ENCODE assay signal across 1 cellular context in the genomic region with DNA sequence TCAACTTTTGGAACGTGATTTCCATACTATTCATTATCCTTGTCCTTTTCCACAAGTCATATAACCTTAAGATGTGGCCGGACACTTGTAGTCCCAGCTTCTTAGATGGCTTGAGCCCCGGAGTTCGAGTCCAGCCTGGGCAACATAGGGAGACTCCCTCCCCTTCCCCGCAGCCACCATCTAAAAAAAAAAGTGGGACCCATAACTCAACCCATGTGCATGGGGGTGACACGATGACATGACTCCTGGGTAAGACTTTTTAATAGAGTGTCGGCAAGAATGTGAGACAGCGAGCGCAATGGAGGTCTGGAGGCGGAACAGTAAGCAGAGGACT.
TF ChIP-seq lines count a peak whose summit lies in the region.

No MANE protein-coding gene starts in this region.

TF ChIP-seq in HepG2, 621 proteins besides CTCF, POLR2A, EP300 and RAD21:
- 0 out of 2 replicates have a peak, but pooled peaks have one; percentile 45 for TF ChIP-seq ARHGAP35 (CRISPR knock-in tag; IDR thresholded peaks at IDR 0.05; ENCODE audit: borderline replicate concordance)
- peak; percentile 9; the same call in 1 of the 2 replicates for TF ChIP-seq NCOR1 (IDR thresholded peaks at IDR 0.05; ENCODE audit: borderline replicate concordance, low read length)
- TF ChIP-seq ZNF749 (CRISPR knock-in tag; IDR thresholded peaks at IDR 0.05; ENCODE audit: borderline replicate concordance): no peak
- no peak for TF ChIP-seq ZKSCAN1 (IDR thresholded peaks at IDR 0.05; ENCODE audit: low read length)
- 0 out of 2 replicates have a peak, but pooled peaks have one; percentile 45 for TF ChIP-seq ZNF121 (CRISPR knock-in tag; IDR thresholded peaks at IDR 0.05)
- no peak for TF ChIP-seq ZNF616 (CRISPR knock-in tag; IDR thresholded peaks at IDR 0.05; ENCODE audit: low read depth)
- TF ChIP-seq, protein P1, sequence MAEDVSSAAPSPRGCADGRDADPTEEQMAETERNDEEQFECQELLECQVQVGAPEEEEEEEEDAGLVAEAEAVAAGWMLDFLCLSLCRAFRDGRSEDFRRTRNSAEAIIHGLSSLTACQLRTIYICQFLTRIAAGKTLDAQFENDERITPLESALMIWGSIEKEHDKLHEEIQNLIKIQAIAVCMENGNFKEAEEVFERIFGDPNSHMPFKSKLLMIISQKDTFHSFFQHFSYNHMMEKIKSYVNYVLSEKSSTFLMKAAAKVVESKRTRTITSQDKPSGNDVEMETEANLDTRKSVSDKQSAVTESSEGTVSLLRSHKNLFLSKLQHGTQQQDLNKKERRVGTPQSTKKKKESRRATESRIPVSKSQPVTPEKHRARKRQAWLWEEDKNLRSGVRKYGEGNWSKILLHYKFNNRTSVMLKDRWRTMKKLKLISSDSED (CRISPR knock-in tag; IDR thresholded peaks at IDR 0.05): no peak
- TF ChIP-seq, protein P2, sequence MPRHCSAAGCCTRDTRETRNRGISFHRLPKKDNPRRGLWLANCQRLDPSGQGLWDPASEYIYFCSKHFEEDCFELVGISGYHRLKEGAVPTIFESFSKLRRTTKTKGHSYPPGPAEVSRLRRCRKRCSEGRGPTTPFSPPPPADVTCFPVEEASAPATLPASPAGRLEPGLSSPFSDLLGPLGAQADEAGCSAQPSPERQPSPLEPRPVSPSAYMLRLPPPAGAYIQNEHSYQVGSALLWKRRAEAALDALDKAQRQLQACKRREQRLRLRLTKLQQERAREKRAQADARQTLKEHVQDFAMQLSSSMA (CRISPR knock-in tag; IDR thresholded peaks at IDR 0.05): 0 out of 2 replicates have a peak, but pooled peaks have one; percentile 68
- no peak for TF ChIP-seq PRDM10 (CRISPR knock-in tag; IDR thresholded peaks at IDR 0.05; ENCODE audit: low read depth)
- no peak for TF ChIP-seq MXD1 (CRISPR knock-in tag; IDR thresholded peaks at IDR 0.05)
- TF ChIP-seq, protein P3, sequence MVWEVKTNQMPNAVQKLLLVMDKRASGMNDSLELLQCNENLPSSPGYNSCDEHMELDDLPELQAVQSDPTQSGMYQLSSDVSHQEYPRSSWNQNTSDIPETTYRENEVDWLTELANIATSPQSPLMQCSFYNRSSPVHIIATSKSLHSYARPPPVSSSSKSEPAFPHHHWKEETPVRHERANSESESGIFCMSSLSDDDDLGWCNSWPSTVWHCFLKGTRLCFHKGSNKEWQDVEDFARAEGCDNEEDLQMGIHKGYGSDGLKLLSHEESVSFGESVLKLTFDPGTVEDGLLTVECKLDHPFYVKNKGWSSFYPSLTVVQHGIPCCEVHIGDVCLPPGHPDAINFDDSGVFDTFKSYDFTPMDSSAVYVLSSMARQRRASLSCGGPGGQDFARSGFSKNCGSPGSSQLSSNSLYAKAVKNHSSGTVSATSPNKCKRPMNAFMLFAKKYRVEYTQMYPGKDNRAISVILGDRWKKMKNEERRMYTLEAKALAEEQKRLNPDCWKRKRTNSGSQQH (CRISPR knock-in tag; IDR thresholded peaks at IDR 0.05; ENCODE audit: low read depth): peak; percentile 24; the same call in 1 of the 2 replicates
- TF ChIP-seq ZNF383 (CRISPR knock-in tag; IDR thresholded peaks at IDR 0.05; ENCODE audit: borderline replicate concordance): no peak
- 0 out of 2 replicates have a peak, but pooled peaks have one; percentile 23 for TF ChIP-seq CCDC6 (CRISPR knock-in tag; IDR thresholded peaks at IDR 0.05)
- TF ChIP-seq ZNF710 (CRISPR knock-in tag; IDR thresholded peaks at IDR 0.05; ENCODE audit: borderline replicate concordance): 0 out of 2 replicates have a peak, but pooled peaks have one; percentile 8
- TF ChIP-seq CREB1 (IDR thresholded peaks at IDR 0.05): no peak
- TF ChIP-seq CREB1 (CRISPR knock-in tag; IDR thresholded peaks at IDR 0.05): no peak
- no peak for TF ChIP-seq ZNF652 (CRISPR knock-in tag; IDR thresholded peaks at IDR 0.05; ENCODE audit: borderline replicate concordance, low read depth)
- TF ChIP-seq CREM (IDR thresholded peaks at IDR 0.05): no peak
- TF ChIP-seq CREM (CRISPR knock-in tag; IDR thresholded peaks at IDR 0.05): no peak
- no peak for TF ChIP-seq DR1 (CRISPR knock-in tag; IDR thresholded peaks at IDR 0.05)
- TF ChIP-seq ZSCAN30 (CRISPR knock-in tag; IDR thresholded peaks at IDR 0.05): peak; percentile 13; the same call in 1 of the 2 replicates
